Comparison of ENCODE assay signal across 10 cellular contexts in the genomic region with DNA sequence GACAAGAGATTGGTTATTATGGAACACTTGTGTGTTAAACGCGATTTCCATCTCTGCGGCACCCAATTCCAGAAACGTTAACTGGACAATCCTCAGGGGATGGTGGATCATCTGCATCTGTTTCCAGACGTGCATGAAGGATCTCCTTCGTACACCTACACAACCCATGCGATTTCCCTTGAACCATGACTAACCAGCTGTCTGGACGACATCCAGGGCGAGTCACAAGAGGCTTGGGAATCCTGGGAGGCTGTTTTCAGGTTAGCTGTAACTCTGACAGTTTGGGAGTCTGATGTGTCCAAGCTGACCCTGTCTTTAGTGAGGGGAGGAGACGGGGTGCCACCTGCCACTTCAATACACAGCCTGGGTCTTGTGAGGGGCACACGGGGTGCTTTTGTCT.
A peak's percentile ranks its signal among the peaks of the same experiment; 100 is the strongest.
DNase-seq lines count a peak whose midpoint lies in the region; ATAC-seq and TF ChIP-seq lines count a peak whose summit lies in the region.
"Had no signal": no experiment of that assay in that cellular context is flagged by ENCODE, and none has a peak within 500 bp of the region (broad histone marks: within the 10 kb centered on the region; RNA-seq: fewer than 3 reads in every experiment).

No MANE protein-coding gene starts in this region.

- no peaks in the 10 kb centered on the region for H3K4me1 Mint-ChIP-seq in activated CD4-positive, alpha-beta T cell treated with anti-CD3 and anti-CD28 coated beads for 36 hours
- H3K4me1 Mint-ChIP-seq: activated CD4-positive, alpha-beta memory T cell treated with anti-CD3 and anti-CD28 coated beads, Interleukin-2, amount 10 ng/mL, durations not matched to agents 7 days and 5 days; activated naive CD8-positive, alpha-beta T cell treated with anti-CD3 and anti-CD28 coated beads for 36 hours had no signal

- CTCF ChIA-PET in HCT116 (lab: Charles Lee) = no interaction called here
- CTCF ChIA-PET in activated CD4-positive, alpha-beta T cell treated with anti-CD3 and anti-CD28 coated beads for 36 hours (lab: Charles Lee) = no interaction called here

- H3K36me3 ChIP-seq in HCT116 (ENCODE audit: control insufficient read depth in 1 of 2, insufficient read depth in 2 of 2, low read length in 2 of 2) = no peaks in the 10 kb centered on the region

- no peak for TF ChIP-seq CTCF in HCT116 (IDR thresholded peaks at IDR 0.05 in 2 of 3, conservative IDR thresholded peaks at IDR 0.05 in 1 of 3; ENCODE audit: borderline replicate concordance in 1 of 3, insufficient read depth in 1 of 3, low read depth in 2 of 3, low read length in 2 of 3)

- BruUV-seq in HCT116 (replicated peaks; lab: Mats Ljungman, UMichigan) = no TSS peak

- RAD21 ChIA-PET in HCT116 (lab: Charles Lee; ENCODE audit: low non-redundant PET in 1 of 2, low total read pairs in 2 of 2, uncharacterized antibody in 2 of 2, unreplicated experiment in 2 of 2) = no interaction called here

- POLR2A ChIA-PET in HCT116 (lab: Charles Lee) = no interaction called here
- POLR2A ChIA-PET in activated CD4-positive, alpha-beta T cell treated with anti-CD3 and anti-CD28 coated beads for 36 hours (lab: Charles Lee) = no interaction called here

- no peak for TF ChIP-seq RAD21 in HCT116 (IDR thresholded peaks at IDR 0.05; ENCODE audit: low read depth)

- no peak overlapping the region for H3K9ac ChIP-seq in HCT116 (ENCODE audit: low read length)

- H3K27me3 ChIP-seq in HCT116 (ENCODE audit: insufficient read depth, low read length) = no peaks in the 10 kb centered on the region

- H3K4me1 ChIP-seq in HCT116 (ENCODE audit: control insufficient read depth in 1 of 2, insufficient read depth in 2 of 2, low read length in 2 of 2) = peaks cover 0 to 13% of the 10 kb centered on the region in 2 experiments; a peak in 2 of 4 replicates

- no peak overlapping the region for H3K4me3 Mint-ChIP-seq in activated CD4-positive, alpha-beta T cell treated with anti-CD3 and anti-CD28 coated beads for 36 hours
- H3K4me3 Mint-ChIP-seq: activated CD4-positive, alpha-beta memory T cell treated with anti-CD3 and anti-CD28 coated beads, Interleukin-2, amount 10 ng/mL, durations not matched to agents 7 days and 5 days; activated naive CD8-positive, alpha-beta T cell treated with anti-CD3 and anti-CD28 coated beads for 36 hours had no signal

- no peak overlapping the region for H2AFZ ChIP-seq in HCT116 (ENCODE audit: low read depth, low read length, poor library complexity, severe bottlenecking)

- no peaks in the 10 kb centered on the region for H3K9me3 ChIP-seq in HCT116 (ENCODE audit: control insufficient read depth in 1 of 2, insufficient read depth in 1 of 2, low read depth in 1 of 2, low read length in 2 of 2)

- H3K36me3 Mint-ChIP-seq in activated CD4-positive, alpha-beta T cell treated with anti-CD3 and anti-CD28 coated beads for 36 hours (ENCODE audit: low read depth) = peaks cover 4% of the 10 kb centered on the region

- no peaks in the 10 kb centered on the region for H4K20me1 ChIP-seq in HCT116 (ENCODE audit: insufficient read depth)

- no peak overlapping the region for H3K27ac Mint-ChIP-seq in activated CD4-positive, alpha-beta T cell treated with anti-CD3 and anti-CD28 coated beads for 36 hours
- H3K27ac Mint-ChIP-seq: activated CD4-positive, alpha-beta memory T cell treated with anti-CD3 and anti-CD28 coated beads, Interleukin-2, amount 10 ng/mL, durations not matched to agents 7 days and 5 days; activated naive CD8-positive, alpha-beta T cell treated with anti-CD3 and anti-CD28 coated beads for 36 hours; progenitor cell of endocrine pancreas had no signal

- H3K9me2 ChIP-seq in HCT116 (ENCODE audit: insufficient read depth) = no peaks in the 10 kb centered on the region

- H3K27me3 Mint-ChIP-seq in activated CD4-positive, alpha-beta T cell treated with anti-CD3 and anti-CD28 coated beads for 36 hours = no peaks in the 10 kb centered on the region
- H3K27me3 Mint-ChIP-seq: activated CD4-positive, alpha-beta memory T cell treated with anti-CD3 and anti-CD28 coated beads, Interleukin-2, amount 10 ng/mL, durations not matched to agents 7 days and 5 days; activated naive CD8-positive, alpha-beta T cell treated with anti-CD3 and anti-CD28 coated beads for 36 hours; progenitor cell of endocrine pancreas had no signal

- peak; percentile 8 for DNase-seq in HCT116 (ENCODE audit: low read depth, low spot score)
- DNase-seq in RKO (ENCODE audit: low spot score) = peak; percentile 69
- DNase-seq in fibroblast of gingiva (ENCODE audit: low read depth) = peak; percentile 19
- DNase-seq in skeletal muscle cell (ENCODE audit: low read depth) = peak; percentile 87
- no peak for DNase-seq in activated CD4-positive, alpha-beta T cell treated with anti-CD3 and anti-CD28 coated beads for 36 hours
- DNase-seq: activated CD4-positive, alpha-beta memory T cell treated with anti-CD3 and anti-CD28 coated beads, Interleukin-2, amount 10 ng/mL, durations not matched to agents 7 days and 5 days; activated naive CD8-positive, alpha-beta T cell treated with anti-CD3 and anti-CD28 coated beads for 36 hours had no signal

- H3K4me2 ChIP-seq in HCT116 (ENCODE audit: low read length) = peak overlapping the region; percentile 47

- no peak overlapping the region for H3K27ac ChIP-seq in HCT116 (ENCODE audit: low read depth, low read length)

- H3K9me3 Mint-ChIP-seq in activated CD4-positive, alpha-beta T cell treated with anti-CD3 and anti-CD28 coated beads for 36 hours (ENCODE audit: low read depth) = no peaks in the 10 kb centered on the region
- H3K9me3 Mint-ChIP-seq: activated CD4-positive, alpha-beta memory T cell treated with anti-CD3 and anti-CD28 coated beads, Interleukin-2, amount 10 ng/mL, durations not matched to agents 7 days and 5 days; activated naive CD8-positive, alpha-beta T cell treated with anti-CD3 and anti-CD28 coated beads for 36 hours had no signal

- intact Hi-C loops in HCT116 (cut with micrococcal nuclease) = no loop called here
- intact Hi-C loops in activated CD4-positive, alpha-beta T cell treated with anti-CD3 and anti-CD28 coated beads for 36 hours (cut with DNase I, micrococcal nuclease) = no loop called here

- ATAC-seq in HCT116 = peak; percentile 53
- no peak for ATAC-seq in HG03571 (IDR thresholded peaks at IDR 0.05; ENCODE audit: unreplicated experiment)
- ATAC-seq in activated CD4-positive, alpha-beta T cell treated with anti-CD3 and anti-CD28 coated beads for 36 hours = no peak
- no peak for ATAC-seq in GM19023 (IDR thresholded peaks at IDR 0.05; ENCODE audit: unreplicated experiment)

- no peaks in the 10 kb centered on the region for H3K79me2 ChIP-seq in HCT116 (ENCODE audit: insufficient read depth, low read length)

- H3K4me3 ChIP-seq in HCT116 (replicated peaks in 1 of 2; ENCODE audit: low read depth in 1 of 2, low read length in 2 of 2) = no peak overlapping the region
- no peak overlapping the region for H3K4me3 ChIP-seq in skeletal muscle cell (ENCODE audit: low read depth, low read length)

- TF ChIP-seq POLR2A in HCT116 (IDR thresholded peaks at IDR 0.05; ENCODE audit: borderline replicate concordance, extremely low read depth, insufficient read depth, insufficient read length) = no peak

TF ChIP-seq in HCT116, 20 proteins besides CTCF, POLR2A, EP300 and RAD21:
- TF ChIP-seq YY1 (IDR thresholded peaks at IDR 0.05; ENCODE audit: extremely low read depth, insufficient replicate concordance, low read depth, low read length) = no peak
- TF ChIP-seq, protein P1, sequence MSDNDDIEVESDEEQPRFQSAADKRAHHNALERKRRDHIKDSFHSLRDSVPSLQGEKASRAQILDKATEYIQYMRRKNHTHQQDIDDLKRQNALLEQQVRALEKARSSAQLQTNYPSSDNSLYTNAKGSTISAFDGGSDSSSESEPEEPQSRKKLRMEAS (IDR thresholded peaks at IDR 0.05) = no peak
- TF ChIP-seq SP1 (IDR thresholded peaks at IDR 0.05; ENCODE audit: low read depth) = no peak
- no peak for TF ChIP-seq EZH2phosphoT487 (IDR thresholded peaks at IDR 0.05; ENCODE audit: borderline replicate concordance)
- TF ChIP-seq JUND (IDR thresholded peaks at IDR 0.05) = 0 out of 2 replicates have a peak, but pooled peaks have one; percentile 18
- peak; percentile 42; the same call in 1 of the 2 replicates for TF ChIP-seq FOSL1 (IDR thresholded peaks at IDR 0.05; ENCODE audit: low read depth)
